ENCODE assay signal across 8 cellular contexts in the genomic region with DNA sequence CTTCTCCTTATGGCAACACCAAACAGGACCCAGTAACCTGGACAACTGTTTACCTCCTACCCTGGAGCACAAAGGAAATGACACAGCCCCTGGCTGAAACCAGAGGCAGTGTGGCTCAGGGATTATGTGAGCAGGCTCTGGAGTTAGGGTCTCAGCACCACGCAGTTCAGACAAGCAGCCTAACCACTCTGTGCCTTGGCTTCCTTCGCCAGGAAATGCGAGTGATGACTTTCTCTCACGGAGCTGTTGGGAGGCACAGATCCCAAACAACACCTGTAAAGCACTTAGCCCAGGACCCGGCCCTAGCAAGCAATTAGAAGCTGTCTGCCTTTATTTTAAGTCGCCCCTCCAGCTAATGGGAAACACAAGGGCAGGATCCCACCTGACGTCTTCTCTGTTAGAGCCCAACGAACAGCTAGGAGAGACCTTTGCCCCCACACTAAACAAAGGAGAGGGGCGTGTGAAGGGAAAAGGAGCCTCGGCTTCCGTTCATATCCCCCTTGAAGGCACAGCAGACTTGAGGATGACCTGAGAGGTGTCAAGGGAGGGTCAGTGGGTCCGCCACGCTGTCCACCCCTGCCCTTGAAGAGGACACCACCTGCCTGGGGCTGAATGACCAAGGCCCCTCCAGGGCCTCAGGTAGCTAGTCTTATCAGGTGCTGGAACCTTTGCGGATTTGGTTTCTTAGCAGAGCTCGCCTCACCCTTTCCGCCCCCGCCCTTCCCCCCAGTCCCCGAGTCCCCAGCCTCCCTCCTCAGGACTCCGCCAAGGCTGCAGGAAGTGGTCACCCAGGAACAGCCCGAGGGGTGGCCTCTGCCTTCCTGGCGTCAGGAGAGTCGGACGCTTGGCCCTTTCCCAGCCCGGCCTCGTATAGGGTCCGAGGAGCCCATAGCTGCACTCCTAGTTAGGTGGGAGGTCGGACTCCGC. TPM values are rescaled to one million over a fixed set of nuclear protein-coding genes. Genes with fewer than 3 reads are reported as not detected.
DNase-seq lines count a peak whose midpoint lies in the region; ATAC-seq and TF ChIP-seq lines count a peak whose summit lies in the region.

No MANE protein-coding gene starts in this region.

- H3K36me3 Mint-ChIP-seq in WTC11, result peaks cover 16% of the 10 kb centered on the region
- H3K36me3 Mint-ChIP-seq in stimulated activated naive CD8-positive, alpha-beta T cell treated with anti-CD3 and anti-CD28 coated beads, Interleukin-15, Interleukin-2, amounts not matched to agents 100 ng/mL and 50 ng/mL, for 24 hours (ENCODE audit: low read depth), result no peaks in the 10 kb centered on the region

- H3K4me3 Mint-ChIP-seq in WTC11, result peak overlapping the region; percentile 77
- peak overlapping the region; percentile 86 for H3K4me3 Mint-ChIP-seq in stimulated activated naive CD8-positive, alpha-beta T cell treated with anti-CD3 and anti-CD28 coated beads, Interleukin-15, Interleukin-2, amounts not matched to agents 100 ng/mL and 50 ng/mL, for 24 hours

- POLR2A ChIA-PET in WTC11 (lab: Charles Lee), result interaction anchor here (0.9 to 2.4 kb wide), 12 partner anchors 8 to 181 kb away, joined by 3 to 10 read pairs (median 5); a partner anchor contains a TSS

- H3K27ac Mint-ChIP-seq in WTC11, result peak overlapping the region; percentile 85
- H3K27ac Mint-ChIP-seq in stimulated activated naive CD8-positive, alpha-beta T cell treated with anti-CD3 and anti-CD28 coated beads, Interleukin-15, Interleukin-2, amounts not matched to agents 100 ng/mL and 50 ng/mL, for 24 hours, result peak overlapping the region; percentile 61

- DNase-seq in GM04503 (ENCODE audit: low read depth) (peak; percentile 10), WTC11 (ENCODE audit: low spot score) (peak; percentile 34), ecto neural progenitor cell (ENCODE audit: low spot score) (peak; percentile 73), lung microvascular endothelial cell (ENCODE audit: low read depth in 2 of 2) (peak; percentile 41 to 86), NCI-H510A treated with DMSO at 0.1 percent for 48 hours (lab: John Stamatoyannopoulos, UW) (no peak), NCI-H510A (lab: John Stamatoyannopoulos, UW) (no peak)

- peak; percentile 35 for ATAC-seq in HG03432 (IDR thresholded peaks at IDR 0.05; ENCODE audit: unreplicated experiment)
- ATAC-seq in WTC11, result peak; percentile 3

- peaks cover 51% of the 10 kb centered on the region for H3K4me1 Mint-ChIP-seq in WTC11
- H3K4me1 Mint-ChIP-seq in stimulated activated naive CD8-positive, alpha-beta T cell treated with anti-CD3 and anti-CD28 coated beads, Interleukin-15, Interleukin-2, amounts not matched to agents 100 ng/mL and 50 ng/mL, for 24 hours (ENCODE audit: low read depth), result peaks cover 59% of the 10 kb centered on the region

- CTCF ChIA-PET in WTC11 (lab: Charles Lee), result interaction anchor here (0.6 to 7.6 kb wide), 21 partner anchors 10 to 407 kb away, joined by 3 to 94 read pairs (median 4); a partner anchor contains a TSS

- no peak for TF ChIP-seq CTCF in WTC11 (IDR thresholded peaks at IDR 0.05)

- H3K9me3 Mint-ChIP-seq in WTC11, result no peaks in the 10 kb centered on the region
- no peaks in the 10 kb centered on the region for H3K9me3 Mint-ChIP-seq in stimulated activated naive CD8-positive, alpha-beta T cell treated with anti-CD3 and anti-CD28 coated beads, Interleukin-15, Interleukin-2, amounts not matched to agents 100 ng/mL and 50 ng/mL, for 24 hours

- no peaks in the 10 kb centered on the region for H3K27me3 Mint-ChIP-seq in WTC11 (ENCODE audit: low read depth)
- H3K27me3 Mint-ChIP-seq in stimulated activated naive CD8-positive, alpha-beta T cell treated with anti-CD3 and anti-CD28 coated beads, Interleukin-15, Interleukin-2, amounts not matched to agents 100 ng/mL and 50 ng/mL, for 24 hours, result no peaks in the 10 kb centered on the region

TF ChIP-seq in WTC11, 78 proteins besides CTCF, POLR2A, EP300 and RAD21:
- TF ChIP-seq, protein P1, sequence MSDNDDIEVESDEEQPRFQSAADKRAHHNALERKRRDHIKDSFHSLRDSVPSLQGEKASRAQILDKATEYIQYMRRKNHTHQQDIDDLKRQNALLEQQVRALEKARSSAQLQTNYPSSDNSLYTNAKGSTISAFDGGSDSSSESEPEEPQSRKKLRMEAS (CRISPR knock-in tag; IDR thresholded peaks at IDR 0.05), result no peak
- 0 out of 2 replicates have a peak, but pooled peaks have one; percentile 50 for TF ChIP-seq SMAD3 (CRISPR knock-in tag; IDR thresholded peaks at IDR 0.05; ENCODE audit: borderline replicate concordance)
- 0 out of 2 replicates have a peak, but pooled peaks have one; percentile 18 for TF ChIP-seq TEAD4 (CRISPR knock-in tag; IDR thresholded peaks at IDR 0.05)

RNA-seq across cellular contexts. Expression of a gene that starts 0.8 kb away (rescaled TPM):
- total RNA-seq in WTC11 (2021) (61.1 to 91.7 TPM (median 69.3 TPM) in 3 replicates), lung microvascular endothelial cell (4.1 and 4.4 TPM in 2 replicates)

RNA-seq across cellular contexts. Expression of a gene that starts 7.6 kb away (rescaled TPM):
- total RNA-seq in WTC11 (2021) (47.0 to 52.9 TPM (median 49.0 TPM) in 3 replicates), lung microvascular endothelial cell (not detected in 2 replicates)

RNA-seq across cellular contexts. Expression of a gene that starts 42.7 kb away (rescaled TPM):
- 81.5 to 90.3 TPM (median 86.0 TPM) in 3 replicates for total RNA-seq in WTC11 (2021)
- 19.8 and 31.5 TPM in 2 replicates for total RNA-seq in lung microvascular endothelial cell

RNA-seq across cellular contexts. Expression of a gene that starts 59.7 kb away (rescaled TPM):
- total RNA-seq in WTC11 (2021) (13.9 to 15.5 TPM (median 14.0 TPM) in 3 replicates), lung microvascular endothelial cell (not detected in 2 replicates)

Comparison
In these comparisons a context has a peak if more than half of its experiments do, and no peak if none do; other contexts are left out.
1. DNase-seq: peak in GM04503 (single experiment), WTC11 (single experiment), ecto neural progenitor cell (single experiment) and lung microvascular endothelial cell (2 of 2); none in NCI-H510A treated with DMSO at 0.1 percent for 48 hours (single experiment) and NCI-H510A (single experiment).
2. RNA of a gene that starts 0.8 kb away (total RNA-seq): 61.1 to 91.7 TPM in WTC11; 4.1 to 4.4 TPM in lung microvascular endothelial cell; every median in the first group is over 10 times any median in the second.
3. RNA of a gene that starts 7.6 kb away (total RNA-seq): 47.0 to 52.9 TPM in WTC11; not detected in lung microvascular endothelial cell; every median in the first group is over 10 times any median in the second.